In the genomic region with DNA sequence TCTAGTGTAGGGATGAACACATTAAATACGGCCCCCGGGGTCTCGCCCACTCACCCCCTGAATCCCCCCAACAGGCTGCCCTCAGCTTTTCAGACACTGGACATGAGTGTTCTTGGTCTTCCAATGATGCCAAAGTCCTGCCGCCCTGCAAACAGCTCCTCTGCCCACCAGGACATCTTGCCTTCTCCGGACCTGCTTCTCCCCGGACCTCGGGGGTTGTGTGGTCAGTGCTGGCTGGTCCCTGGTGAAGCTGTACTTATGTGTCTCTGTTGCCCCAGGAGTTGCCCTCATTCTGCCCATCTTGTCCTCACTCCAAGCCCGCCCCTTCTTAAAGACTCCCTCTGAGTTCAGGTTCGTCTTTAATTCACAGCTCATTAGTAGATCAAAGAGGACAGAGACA, we compare ENCODE assay signal across 2 cellular contexts.
TF ChIP-seq lines count a peak whose summit lies in the region.

No MANE protein-coding gene starts in this region.

TF ChIP-seq in K562, 482 proteins besides CTCF, POLR2A, EP300 and RAD21:
- TF ChIP-seq ADNP (tag; IDR thresholded peaks at IDR 0.05) (0 out of 2 replicates have a peak, but pooled peaks have one; percentile 2), HDGF (IDR thresholded peaks at IDR 0.05) (0 out of 2 replicates have a peak, but pooled peaks have one; percentile 38)
- TF ChIP-seq, protein P1, sequence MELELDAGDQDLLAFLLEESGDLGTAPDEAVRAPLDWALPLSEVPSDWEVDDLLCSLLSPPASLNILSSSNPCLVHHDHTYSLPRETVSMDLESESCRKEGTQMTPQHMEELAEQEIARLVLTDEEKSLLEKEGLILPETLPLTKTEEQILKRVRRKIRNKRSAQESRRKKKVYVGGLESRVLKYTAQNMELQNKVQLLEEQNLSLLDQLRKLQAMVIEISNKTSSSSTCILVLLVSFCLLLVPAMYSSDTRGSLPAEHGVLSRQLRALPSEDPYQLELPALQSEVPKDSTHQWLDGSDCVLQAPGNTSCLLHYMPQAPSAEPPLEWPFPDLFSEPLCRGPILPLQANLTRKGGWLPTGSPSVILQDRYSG (tag; conservative IDR thresholded peaks at IDR 0.05; ENCODE audit: low read depth): no peak

TF ChIP-seq in neural cell, 6 proteins besides CTCF, POLR2A, EP300 and RAD21:
- TF ChIP-seq POLR2AphosphoS5 (IDR thresholded peaks at IDR 0.05) (no peak), EZH2 (IDR thresholded peaks at IDR 0.05; ENCODE audit: borderline replicate concordance, insufficient read depth, low read length, poor library complexity, severe bottlenecking) (no peak), SMC3 (conservative IDR thresholded peaks at IDR 0.05; ENCODE audit: poor library complexity) (no peak), TAF1 (IDR thresholded peaks at IDR 0.05; ENCODE audit: low read depth) (no peak)
- TF ChIP-seq, protein P2, sequence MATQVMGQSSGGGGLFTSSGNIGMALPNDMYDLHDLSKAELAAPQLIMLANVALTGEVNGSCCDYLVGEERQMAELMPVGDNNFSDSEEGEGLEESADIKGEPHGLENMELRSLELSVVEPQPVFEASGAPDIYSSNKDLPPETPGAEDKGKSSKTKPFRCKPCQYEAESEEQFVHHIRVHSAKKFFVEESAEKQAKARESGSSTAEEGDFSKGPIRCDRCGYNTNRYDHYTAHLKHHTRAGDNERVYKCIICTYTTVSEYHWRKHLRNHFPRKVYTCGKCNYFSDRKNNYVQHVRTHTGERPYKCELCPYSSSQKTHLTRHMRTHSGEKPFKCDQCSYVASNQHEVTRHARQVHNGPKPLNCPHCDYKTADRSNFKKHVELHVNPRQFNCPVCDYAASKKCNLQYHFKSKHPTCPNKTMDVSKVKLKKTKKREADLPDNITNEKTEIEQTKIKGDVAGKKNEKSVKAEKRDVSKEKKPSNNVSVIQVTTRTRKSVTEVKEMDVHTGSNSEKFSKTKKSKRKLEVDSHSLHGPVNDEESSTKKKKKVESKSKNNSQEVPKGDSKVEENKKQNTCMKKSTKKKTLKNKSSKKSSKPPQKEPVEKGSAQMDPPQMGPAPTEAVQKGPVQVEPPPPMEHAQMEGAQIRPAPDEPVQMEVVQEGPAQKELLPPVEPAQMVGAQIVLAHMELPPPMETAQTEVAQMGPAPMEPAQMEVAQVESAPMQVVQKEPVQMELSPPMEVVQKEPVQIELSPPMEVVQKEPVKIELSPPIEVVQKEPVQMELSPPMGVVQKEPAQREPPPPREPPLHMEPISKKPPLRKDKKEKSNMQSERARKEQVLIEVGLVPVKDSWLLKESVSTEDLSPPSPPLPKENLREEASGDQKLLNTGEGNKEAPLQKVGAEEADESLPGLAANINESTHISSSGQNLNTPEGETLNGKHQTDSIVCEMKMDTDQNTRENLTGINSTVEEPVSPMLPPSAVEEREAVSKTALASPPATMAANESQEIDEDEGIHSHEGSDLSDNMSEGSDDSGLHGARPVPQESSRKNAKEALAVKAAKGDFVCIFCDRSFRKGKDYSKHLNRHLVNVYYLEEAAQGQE (IDR thresholded peaks at IDR 0.05; ENCODE audit: borderline replicate concordance): no peak
TF ChIP-seq in neural cell: peak in this region for 0.
